ENCODE assay signal across 8 cellular contexts in genomic region chr13:49976314-49977258, GRCh38.
DNase-seq lines count a peak whose midpoint lies in the region; FAIRE-seq and TF ChIP-seq lines count a peak whose summit lies in the region.

No MANE protein-coding gene starts in this region.

- H3K27ac ChIP-seq in 22Rv1 (no peak overlapping the region), neutrophil (no peak overlapping the region)

- no peak overlapping the region for H3K4me3 ChIP-seq in GM12875 (ENCODE audit: low read depth, low read length)
- H3K4me3 ChIP-seq in neutrophil (ENCODE audit: low read depth in 1 of 2, low read length in 1 of 2), result no peak overlapping the region

- peaks cover 0 to 6% of the 10 kb centered on the region in 2 experiments for H3K4me1 ChIP-seq in neutrophil (ENCODE audit: control insufficient read depth in 1 of 2, insufficient read depth in 1 of 2, low read depth in 1 of 2, low read length in 1 of 2)

- H3K27me3 ChIP-seq in neutrophil, result no peaks in the 10 kb centered on the region

- no peaks in the 10 kb centered on the region for H3K9me3 ChIP-seq in neutrophil

- no peak for FAIRE-seq in RCC 7860 (lab: Jason Lieb, UNC)

- DNase-seq in HuH-7.5 (ENCODE audit: low spot score) (peak; percentile 46), RCC 7860 (ENCODE audit: low spot score) (peak; percentile 37), activated T-helper 1 cell treated with Interleukin-2 at 50 U/mL for 16 hours (ENCODE audit: low read depth) (peak; percentile 61), fibroblast of the conjunctiva (ENCODE audit: low read depth) (peak; percentile 61), superior temporal gyrus (ENCODE audit: extremely low spot score) (peak; percentile 90)

- peaks cover 20% of the 10 kb centered on the region for H3K36me3 ChIP-seq in neutrophil

- TF ChIP-seq CTCF in 22Rv1 (IDR thresholded peaks at IDR 0.05), result peak; percentile 94
- TF ChIP-seq CTCF in GM12875 (IDR thresholded peaks at IDR 0.05; ENCODE audit: borderline replicate concordance, insufficient read depth, low read depth, low read length), result peak; percentile 80
- peak; percentile 73 for TF ChIP-seq CTCF in neutrophil (IDR thresholded peaks at IDR 0.05)

Comparison
In these comparisons a context has a peak if more than half of its experiments do, and no peak if none do; other contexts are left out.
1. DNase-seq: peak in every context shown above with its lines; median percentile 90 in superior temporal gyrus; 61 in activated T-helper 1 cell treated with Interleukin-2 at 50 U/mL for 16 hours; 61 in fibroblast of the conjunctiva; 46 in HuH-7.5; 37 in RCC 7860.